8 cellular contexts compared by ENCODE assay signal in genomic region chr2:11750422-11750821, GRCh38. TPM values are rescaled to one million over a fixed set of nuclear protein-coding genes. Genes with fewer than 3 reads are reported as not detected.
DNase-seq lines count a peak whose midpoint lies in the region; ATAC-seq, FAIRE-seq and TF ChIP-seq lines count a peak whose summit lies in the region.

No MANE protein-coding gene starts in this region.

- H4K20me1 ChIP-seq in HepG2 (ENCODE audit: insufficient read depth, low read length), result no peaks in the 10 kb centered on the region; the same call in 1 of the 2 replicates

- DNase-seq in HepG2 (ENCODE audit: low spot score) (no peak), right lobe of liver (no peak), mesenteric fat pad (ENCODE audit: low spot score) (peak; percentile 20), AG20443 (ENCODE audit: low spot score) (no peak), NCI-H2196 treated with DMSO at 0.1 percent for 48 hours (lab: John Stamatoyannopoulos, UW; ENCODE audit: unreplicated experiment) (no peak), mucosa of descending colon (no peak)
- DNase-seq in activated CD4-positive, alpha-beta T cell treated with anti-CD3 and anti-CD28 coated beads for 4 hours, result peak; percentile 52 to 59

- CTCF ChIA-PET in HepG2 (lab: Yijun Ruan, JAX; ENCODE audit: low intra/inter-chr PET ratio, low total read pairs), result no interaction called here

- H3K9me3 ChIP-seq in HepG2 (ENCODE audit: low read length) (no peaks in the 10 kb centered on the region), right lobe of liver (no peaks in the 10 kb centered on the region), mucosa of descending colon (no peaks in the 10 kb centered on the region)

- intact Hi-C loops in HepG2 (cut with micrococcal nuclease; ENCODE audit: unreplicated experiment), result no loop called here
- intact Hi-C loops in right lobe of liver (cut with DNase I), result no loop called here
- intact Hi-C loops in mucosa of descending colon (cut with DNase I, micrococcal nuclease), result no loop called here

- no peak overlapping the region for H3K9ac ChIP-seq in HepG2 (ENCODE audit: insufficient read depth, low read depth, low read length)

- no peak overlapping the region for H2AFZ ChIP-seq in HepG2 (ENCODE audit: low read length)

- H3K79me2 ChIP-seq in HepG2 (ENCODE audit: insufficient read depth, low read length), result peaks cover 47% of the 10 kb centered on the region

- 93% methylated on average over 5 of the region's 5 CpGs for WGBS in HepG2 (ENCODE audit: low lambda C conversion rate)
- WGBS in right lobe of liver (ENCODE audit: insufficient coverage, low coverage, low lambda C conversion rate, missing lambda C conversion rate), result 58% methylated on average over 5 of the region's 5 CpGs

- POLR2A ChIA-PET in HepG2 (lab: Yijun Ruan, JAX), result no interaction called here

- no TSS peak for BruUV-seq in HepG2 (replicated peaks; lab: Mats Ljungman, UMichigan)

- H3K27ac ChIP-seq in HepG2 (ENCODE audit: extremely low read length, insufficient read depth, low read length) (no peak overlapping the region), right lobe of liver (no peak overlapping the region)

- no peak for FAIRE-seq in HepG2 (lab: Jason Lieb, UNC)

- no peak overlapping the region for H3K4me2 ChIP-seq in HepG2 (ENCODE audit: low read depth, low read length)

- H3K4me1 ChIP-seq in HepG2 (ENCODE audit: insufficient read depth, low read length) (peaks cover 34% of the 10 kb centered on the region), right lobe of liver (peaks cover 0 to 35% (median 14%) of the 10 kb centered on the region in 4 donors), mucosa of descending colon (ENCODE audit: low read depth) (peaks cover 38% of the 10 kb centered on the region)

- TF ChIP-seq CTCF in HepG2 (CRISPR knock-in tag; IDR thresholded peaks at IDR 0.05) (no peak), right lobe of liver (IDR thresholded peaks at IDR 0.05) (no peak), mucosa of descending colon (IDR thresholded peaks at IDR 0.05) (no peak)

- TF ChIP-seq POLR2A in HepG2 (IDR thresholded peaks at IDR 0.05; ENCODE audit: insufficient read depth in 1 of 2, low read depth in 2 of 2, low read length in 2 of 2), result no peak
- no peak for TF ChIP-seq POLR2A in right lobe of liver (IDR thresholded peaks at IDR 0.05)

- no peaks in the 10 kb centered on the region; a peak in 1 of 5 replicates for H3K27me3 ChIP-seq in HepG2 (ENCODE audit: control insufficient read depth in 1 of 2, insufficient read depth in 2 of 2, low read length in 2 of 2)
- no peaks in the 10 kb centered on the region for H3K27me3 ChIP-seq in right lobe of liver

- H3K36me3 ChIP-seq in HepG2 (replicated peaks in 1 of 2; ENCODE audit: control insufficient read depth in 1 of 2, insufficient read depth in 2 of 2, low read length in 2 of 2), result no peaks in the 10 kb centered on the region
- no peaks in the 10 kb centered on the region for H3K36me3 ChIP-seq in right lobe of liver
- no peaks in the 10 kb centered on the region for H3K36me3 ChIP-seq in mucosa of descending colon (ENCODE audit: low read depth)

- ATAC-seq in HepG2 (no peak), right lobe of liver (no peak), HG03060 (IDR thresholded peaks at IDR 0.05; ENCODE audit: low read depth, unreplicated experiment) (peak; percentile 28), mucosa of descending colon (no peak)

- in situ Hi-C loops in HepG2 (cut with HindIII; ENCODE audit: extremely low pct_ligation_motif_present, low pct_unique_long_range_greater_than_20kb), result no loop called here

- TF ChIP-seq EP300 in HepG2 (IDR thresholded peaks at IDR 0.05; ENCODE audit: low read depth in 2 of 2, low read length in 2 of 2) (no peak), HepG2 (CRISPR knock-in tag; IDR thresholded peaks at IDR 0.05; ENCODE audit: borderline replicate concordance) (no peak)

- no peak overlapping the region for H3K4me3 ChIP-seq in HepG2 (replicated peaks in 1 of 3; ENCODE audit: insufficient read depth in 1 of 3, low read depth in 2 of 3, low read length in 3 of 3)
- H3K4me3 ChIP-seq in right lobe of liver, result no peak overlapping the region
- no peak overlapping the region for H3K4me3 ChIP-seq in mucosa of descending colon

- TF ChIP-seq RAD21 in HepG2 (CRISPR knock-in tag; IDR thresholded peaks at IDR 0.05), result no peak

TF ChIP-seq in HepG2, 621 proteins besides CTCF, POLR2A, EP300 and RAD21:
- TF ChIP-seq HBP1 (CRISPR knock-in tag; IDR thresholded peaks at IDR 0.05; ENCODE audit: low read depth) (no peak), ZNF776 (CRISPR knock-in tag; IDR thresholded peaks at IDR 0.05) (no peak), THAP11 (CRISPR knock-in tag; IDR thresholded peaks at IDR 0.05) (no peak), MNT (IDR thresholded peaks at IDR 0.05) (peak; percentile 90), ZNF512B (CRISPR knock-in tag; IDR thresholded peaks at IDR 0.05; ENCODE audit: borderline replicate concordance) (no peak)

RNA-seq across cellular contexts. Expression of gene LPIN1, which starts 4.0 kb away (rescaled TPM):
- total RNA-seq in HepG2 (2016; rRNA removed; fragmentation: Illumina TruSeq; extraction: Trizol) (6.6 and 9.7 TPM in 2 replicates), right lobe of liver (10 to 100 TPM; 17.3 to 58.7 (median 29.1) TPM), mesenteric fat pad (198 TPM), mucosa of descending colon (10 to 100 TPM; 29.7 to 38.4 (median 30.4) TPM)
- 7.3 TPM in 2 replicates for total RNA-seq in HepG2 (2016; cell fraction: cytosol; rRNA removed; fragmentation: Illumina TruSeq; extraction: Trizol; ENCODE audit: low read depth)
- total RNA-seq in HepG2 (2016; cell fraction: insoluble cytoplasmic fraction; rRNA removed; fragmentation: Illumina TruSeq; extraction: Trizol), result 6.5 and 9.8 TPM in 2 replicates
- total RNA-seq in HepG2 (2016; cell fraction: membrane; rRNA removed; fragmentation: Illumina TruSeq; extraction: Trizol), result 2.9 and 3.2 TPM in 2 replicates
- 12.8 and 16.9 TPM in 2 replicates for total RNA-seq in HepG2 (2016; cell fraction: nucleus; rRNA removed; fragmentation: Illumina TruSeq; extraction: Trizol)
- 19.4 and 23.4 TPM in 2 replicates for polyA plus RNA-seq in HepG2 (2011; rRNA removed)
- 8.3 and 10.4 TPM in 2 replicates for polyA plus RNA-seq in HepG2 (2011; cell fraction: cytosol; rRNA removed)
- polyA plus RNA-seq in HepG2 (2011; cell fraction: nucleus; rRNA removed), result 25.2 and 33.5 TPM in 2 replicates
- 11.7 and 14.4 TPM in 2 replicates for polyA plus RNA-seq in HepG2 (2012)
- polyA plus RNA-seq in HepG2 (2016; cell fraction: cytosol; fragmentation: Illumina TruSeq; extraction: Trizol; ENCODE audit: low read depth), result 0.68 and 1.0 TPM in 2 replicates
- 5.6 and 6.7 TPM in 2 replicates for polyA plus RNA-seq in HepG2 (2016; cell fraction: insoluble cytoplasmic fraction; fragmentation: Illumina TruSeq; extraction: Trizol; ENCODE audit: low read depth)
- polyA plus RNA-seq in HepG2 (2016; cell fraction: membrane; fragmentation: Illumina TruSeq; extraction: Trizol; ENCODE audit: low read depth), result 1.1 and 1.5 TPM in 2 replicates
- 28.2 and 32.3 TPM in 2 replicates for polyA plus RNA-seq in HepG2 (2016; cell fraction: nucleus; fragmentation: Illumina TruSeq; extraction: Trizol; ENCODE audit: insufficient read depth, low read depth)
- 10.2 and 31.2 TPM in 2 replicates for polyA minus RNA-seq in HepG2 (2011; rRNA and poly(A)+ RNA removed; ENCODE audit: low replicate concordance)
- polyA minus RNA-seq in HepG2 (2011; cell fraction: cytosol; rRNA and poly(A)+ RNA removed), result 5.0 and 9.9 TPM in 2 replicates
- polyA minus RNA-seq in HepG2 (2011; cell fraction: nucleus; rRNA and poly(A)+ RNA removed), result 33.9 and 53.5 TPM in 2 replicates

Comparison
In these comparisons a context has a peak if more than half of its experiments do, and no peak if none do; other contexts are left out.
1. DNase-seq: peak in activated CD4-positive, alpha-beta T cell treated with anti-CD3 and anti-CD28 coated beads for 4 hours (2 of 2) and mesenteric fat pad (single experiment); none in HepG2 (single experiment), right lobe of liver (0 of 3), AG20443 (single experiment), NCI-H2196 treated with DMSO at 0.1 percent for 48 hours (single experiment) and mucosa of descending colon (0 of 3).